Comparison of ENCODE assay signal across 8 cellular contexts in the genomic region with DNA sequence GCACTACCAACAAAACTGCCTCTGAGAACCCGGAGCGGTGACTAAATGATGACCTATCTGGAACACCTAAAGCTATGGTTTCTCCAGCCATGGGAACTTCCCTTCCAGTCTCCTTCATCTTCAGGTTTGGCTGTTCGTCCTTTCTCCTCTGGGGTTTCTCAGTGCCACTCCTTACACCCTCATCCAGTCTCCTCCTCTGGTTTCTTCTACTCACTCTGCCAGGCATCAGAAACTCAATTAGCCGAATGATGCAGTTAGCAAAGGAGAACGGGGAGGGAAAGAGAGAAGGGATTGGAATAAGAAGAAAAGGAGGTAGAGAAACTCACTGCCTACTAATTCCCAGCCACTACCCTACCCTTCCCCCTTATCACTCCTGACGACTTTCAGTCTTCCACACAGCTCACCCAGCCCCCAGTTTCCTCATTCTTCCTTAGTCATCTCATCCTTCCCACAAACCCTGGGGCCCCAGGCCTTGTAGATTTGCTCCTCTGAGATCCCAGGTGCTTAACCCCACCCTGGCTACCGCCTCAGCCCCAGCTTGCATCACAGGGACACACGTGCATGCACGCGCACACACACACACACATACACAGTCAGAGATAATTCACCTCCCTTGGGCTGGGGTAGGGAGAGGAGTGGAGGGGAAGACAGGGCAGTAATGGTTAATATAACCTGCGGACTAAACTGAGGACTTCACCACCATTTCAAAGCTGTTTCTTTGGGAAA.
DNase-seq lines count a peak whose midpoint lies in the region; ATAC-seq lines count a peak whose summit lies in the region.

No MANE protein-coding gene starts in this region.

- peaks cover 12 to 21% of the 10 kb centered on the region in 2 donors for H3K4me1 ChIP-seq in mucosa of rectum (ENCODE audit: control insufficient read depth in 2 of 2, insufficient read depth in 2 of 2, low read length in 2 of 2)

- H3K27ac ChIP-seq in mucosa of rectum (ENCODE audit: low read depth in 2 of 2, low read length in 2 of 2) = peak overlapping the region; percentile 25 to 41

- H3K4me3 ChIP-seq in mucosa of rectum (ENCODE audit: low read length in 2 of 2) = no peak overlapping the region

- DNase-seq in CD1c-positive myeloid dendritic cell (ENCODE audit: extremely low spot score) = peak; percentile 66
- DNase-seq in LoVo (ENCODE audit: low spot score) = peak; percentile 93
- DNase-seq in ecto neural progenitor cell (ENCODE audit: low spot score) = peak; percentile 61
- no peak for DNase-seq in 8988T
- DNase-seq in NCI-H524 (lab: John Stamatoyannopoulos, UW) = no peak

- no peaks in the 10 kb centered on the region for H3K36me3 ChIP-seq in mucosa of rectum (ENCODE audit: control insufficient read depth in 2 of 2, insufficient read depth in 2 of 2, low read length in 2 of 2)

- no peaks in the 10 kb centered on the region for H3K27me3 ChIP-seq in mucosa of rectum (ENCODE audit: control insufficient read depth in 2 of 2, insufficient read depth in 2 of 2, low read length in 2 of 2)

- no peak for ATAC-seq in GM19455 (IDR thresholded peaks at IDR 0.05; ENCODE audit: unreplicated experiment)
- no peak for ATAC-seq in GM19467 (IDR thresholded peaks at IDR 0.05; ENCODE audit: unreplicated experiment)

- H3K9me3 ChIP-seq in mucosa of rectum (ENCODE audit: control insufficient read depth in 2 of 2, low read length in 2 of 2) = no peaks in the 10 kb centered on the region

- no peak overlapping the region for H3K9ac ChIP-seq in mucosa of rectum (ENCODE audit: low read depth in 1 of 2, low read length in 2 of 2)

Comparison
In these comparisons a context has a peak if more than half of its experiments do, and no peak if none do; other contexts are left out.
1. DNase-seq: peak in CD1c-positive myeloid dendritic cell (single experiment), LoVo (single experiment) and ecto neural progenitor cell (single experiment); none in 8988T (single experiment) and NCI-H524 (0 of 2).